In genomic region chr17:63531022-63531965, GRCh38 we compare ENCODE assay signal across 20 cellular contexts. TPM values are rescaled to one million over a fixed set of nuclear protein-coding genes. Genes with fewer than 3 reads are reported as not detected.
DNase-seq lines count a peak whose midpoint lies in the region; ATAC-seq, FAIRE-seq and TF ChIP-seq lines count a peak whose summit lies in the region.
"Had no signal": no experiment of that assay in that cellular context is flagged by ENCODE, and none has a peak within 500 bp of the region (broad histone marks: within the 10 kb centered on the region; RNA-seq: fewer than 3 reads in every experiment).

No MANE protein-coding gene starts in this region.

- no peak overlapping the region for H3K4me2 ChIP-seq in H1 (ENCODE audit: insufficient read depth in 1 of 2, low read depth in 2 of 2, low read length in 2 of 2)

- no peak overlapping the region for H3K14ac ChIP-seq in H1 (ENCODE audit: insufficient read length)

- H4K20me1 ChIP-seq in H1 (replicated peaks in 1 of 2; ENCODE audit: control insufficient read depth in 1 of 2, insufficient read depth in 2 of 2, low read length in 2 of 2), result no peaks in the 10 kb centered on the region

- H2AK5ac ChIP-seq in H1 (ENCODE audit: low read depth, low read length), result no peak overlapping the region

- no peak overlapping the region for H2BK20ac ChIP-seq in H1 (ENCODE audit: low read length)

- no peak overlapping the region for H4K8ac ChIP-seq in H1 (ENCODE audit: extremely low read depth, insufficient read depth, low read length)

- H3K9me3 ChIP-seq in right cardiac atrium (ENCODE audit: control insufficient read depth, low read length) (no peaks in the 10 kb centered on the region), H1 (ENCODE audit: insufficient read depth in 2 of 2, low read depth in 1 of 2, low read length in 1 of 2) (no peaks in the 10 kb centered on the region)
- H3K9me3 ChIP-seq: HAP-1, SJCRH30 had no signal

- TF ChIP-seq RAD21 in H1 (IDR thresholded peaks at IDR 0.05 in 1 of 2, conservative IDR thresholded peaks at IDR 0.05 in 1 of 2; ENCODE audit: low read depth in 2 of 2, low read length in 2 of 2), result no peak

- CTCF ChIA-PET in H1 (lab: Charles Lee; ENCODE audit: partially characterized antibody), result interaction anchor here (0.6 to 3.5 kb wide), 7 partner anchors 12 to 163 kb away, joined by 3 to 16 read pairs (median 5); no protein-coding TSS in a partner anchor

- TF ChIP-seq POLR2A in H1 (IDR thresholded peaks at IDR 0.05; ENCODE audit: control extremely low read depth in 1 of 2, low read depth in 2 of 2, low read length in 2 of 2), result no peak

- no peak overlapping the region for H3K23ac ChIP-seq in H1 (ENCODE audit: insufficient read length)

- no peak for ATAC-seq in right cardiac atrium
- no peak for ATAC-seq in left cardiac atrium
- ATAC-seq: K562 had no signal

- no peak overlapping the region for H3K4ac ChIP-seq in H1 (replicated peaks; ENCODE audit: insufficient read length, low read depth, low read length)

- H3K18ac ChIP-seq in H1 (ENCODE audit: extremely low read depth, low read length), result no peak overlapping the region

- no peak for TF ChIP-seq EP300 in H1 (IDR thresholded peaks at IDR 0.05; ENCODE audit: borderline replicate concordance in 1 of 2, low read depth in 2 of 2, low read length in 2 of 2)

- H3K27me3 ChIP-seq in right cardiac atrium (ENCODE audit: control insufficient read depth, insufficient read depth), result no peaks in the 10 kb centered on the region
- H3K27me3 ChIP-seq in H1 (replicated peaks in 1 of 4; ENCODE audit: control insufficient read depth in 3 of 4, extremely low read depth in 1 of 4, insufficient read depth in 3 of 4, low read length in 3 of 4), result no peaks in the 10 kb centered on the region
- H3K27me3 ChIP-seq: SJCRH30 had no signal

- H2BK5ac ChIP-seq in H1 (ENCODE audit: low read depth, low read length), result no peak overlapping the region

- no peaks in the 10 kb centered on the region for H3K79me1 ChIP-seq in H1 (ENCODE audit: low read depth, low read length)

- POLR2A ChIA-PET in H1 (lab: Charles Lee; ENCODE audit: partially characterized antibody), result interaction anchor here (1.3 to 1.6 kb wide), 2 partner anchors 11 to 15 kb away, joined by 3 to 5 read pairs; no protein-coding TSS in a partner anchor

- no peak overlapping the region for H2BK120ac ChIP-seq in H1 (replicated peaks; ENCODE audit: low read depth, low read length)

- no peaks in the 10 kb centered on the region for H3K23me2 ChIP-seq in H1 (ENCODE audit: low read depth, low read length)

- no peak overlapping the region for H4K5ac ChIP-seq in H1 (ENCODE audit: insufficient read length, low read depth, low read length)

- no peak overlapping the region for H4K91ac ChIP-seq in H1 (replicated peaks; ENCODE audit: insufficient read length, low read length)

- intact Hi-C loops in right cardiac atrium (cut with DNase I), result no loop called here
- intact Hi-C loops in left cardiac atrium (cut with DNase I), result no loop called here

- 89% methylated on average over 10 of the region's 10 CpGs for WGBS in right cardiac atrium
- 89% methylated on average over 10 of the region's 10 CpGs; no CpG with 5 or more reads in 1 of the 2 experiments for WGBS in H1 (ENCODE audit: extremely low coverage in 1 of 2, insufficient coverage in 1 of 2, insufficient read length in 1 of 2, insufficient replicate concordance in 2 of 2, low coverage in 1 of 2, low lambda C conversion rate in 2 of 2, missing lambda C conversion rate in 1 of 2), 2 experiments

- H3K4me3 ChIP-seq in right cardiac atrium (ENCODE audit: low read length) (no peak overlapping the region), H1 (ENCODE audit: extremely low read depth in 1 of 4, insufficient read depth in 2 of 4, low read depth in 3 of 4, low read length in 4 of 4) (no peak overlapping the region)
- H3K4me3 ChIP-seq: HAP-1, K562, SJCRH30 had no signal

- H3K9ac ChIP-seq in H1 (replicated peaks in 1 of 4; ENCODE audit: extremely low read depth in 1 of 4, low read depth in 3 of 4, low read length in 3 of 4), result no peak overlapping the region

- no peak for TF ChIP-seq CTCF in H1 (IDR thresholded peaks at IDR 0.05; ENCODE audit: control extremely low read depth in 1 of 3, insufficient read depth in 1 of 3, low read depth in 1 of 3, low read length in 3 of 3)

- H3K36me3 ChIP-seq in H1 (ENCODE audit: control insufficient read depth in 2 of 4, insufficient read depth in 4 of 4, low read length in 3 of 4), result no peaks in the 10 kb centered on the region
- H3K36me3 ChIP-seq: HAP-1, SJCRH30 had no signal

- H2BK15ac ChIP-seq in H1 (ENCODE audit: low read length), result 0 out of 2 replicates have a peak overlapping the region, but pooled peaks have one; percentile 16

- H3K4me1 ChIP-seq in right cardiac atrium (ENCODE audit: control insufficient read depth, insufficient read depth, low read length), result no peaks in the 10 kb centered on the region
- peaks cover 0 to 4% (median 1%) of the 10 kb centered on the region in 4 experiments; a peak in 3 of 7 replicates for H3K4me1 ChIP-seq in H1 (replicated peaks in 1 of 4; ENCODE audit: control insufficient read depth in 3 of 4, insufficient read depth in 4 of 4, low read length in 3 of 4)
- H3K4me1 ChIP-seq: HAP-1, SJCRH30 had no signal

- DNase-seq in right cardiac atrium (peak in 2 of 3 donors; percentile 18 to 24), left cardiac atrium (no peak), M059J (ENCODE audit: low read depth) (peak; percentile 35), H1 (ENCODE audit: low read depth in 1 of 2, low spot score in 2 of 2) (no peak), NCI-H2107 treated with DMSO at 0.1 percent for 48 hours (lab: John Stamatoyannopoulos, UW; ENCODE audit: unreplicated experiment) (no peak), COLO668 (lab: John Stamatoyannopoulos, UW; ENCODE audit: unreplicated experiment) (no peak)
- no peak for DNase-seq in activated CD4-positive, CD25-positive, alpha-beta regulatory T cell treated with anti-CD3 and anti-CD28 coated beads, Interleukin-2, amount 50 U/mL, for 72 hours
- DNase-seq: COR-L47, NCI-H1694, NCI-H2107, NCI-H226, NCI-H524 treated with DMSO at 0.1 percent for 48 hours, OCI-M1, RPMI8226 had no signal

- H2AFZ ChIP-seq in H1 (ENCODE audit: low read length), result no peak overlapping the region

- H3K27ac ChIP-seq in right cardiac atrium (ENCODE audit: low read length) (no peak overlapping the region), H1 (ENCODE audit: low read depth, low read length) (no peak overlapping the region)
- H3K27ac ChIP-seq: HL-60, SJCRH30 had no signal

- FAIRE-seq in H1 (lab: Jason Lieb, UNC), result no peak
- FAIRE-seq: K562 had no signal

- H3K56ac ChIP-seq in H1 (replicated peaks; ENCODE audit: insufficient read length, low read depth, low read length), result no peak overlapping the region

- no peak overlapping the region for H2BK12ac ChIP-seq in H1 (ENCODE audit: low read depth, low read length)

- H3K79me2 ChIP-seq in H1 (ENCODE audit: control insufficient read depth in 1 of 2, insufficient read depth in 2 of 2, low read length in 2 of 2), result no peaks in the 10 kb centered on the region

TF ChIP-seq in H1, 55 proteins besides CTCF, POLR2A, EP300 and RAD21:
- no peak for TF ChIP-seq TCF12 (IDR thresholded peaks at IDR 0.05; ENCODE audit: low read depth, low read length)
- no peak for TF ChIP-seq PHF8 (conservative IDR thresholded peaks at IDR 0.05; ENCODE audit: low read depth, low read length)
- TF ChIP-seq CREB1 (IDR thresholded peaks at IDR 0.05), result no peak
- TF ChIP-seq SIN3A (conservative IDR thresholded peaks at IDR 0.05 in 1 of 2, IDR thresholded peaks at IDR 0.05 in 1 of 2; ENCODE audit: low read depth in 1 of 2, low read length in 2 of 2), result no peak

RNA-seq across cellular contexts. Expression of gene KCNH6, which starts 8.1 kb away (rescaled TPM):
- total RNA-seq in right cardiac atrium (not detected), left cardiac atrium (not detected)
- polyA plus RNA-seq in right cardiac atrium (not detected), H1 (2011; rRNA removed) (3.6 and 5.0 TPM in 2 replicates)
- total RNA-seq in M059J (2014; rRNA removed; shearing (Covaris generic)), result not detected in 2 replicates
- 1.8 TPM in 2 replicates for total RNA-seq in H1 (2021; fragmentation: NEBNext Ultra II Directional; extraction: Animal tissue kit (Norgen Biotek cat#: 25700))
- polyA plus RNA-seq in H1 (2011; cell fraction: cytosol; rRNA removed), result 2.7 TPM
- polyA plus RNA-seq in H1 (2011; cell fraction: nucleus; rRNA removed), result 4.9 TPM
- 0.84 to 1.8 TPM (median 1.4 TPM) in 4 replicates for polyA plus RNA-seq in H1 (2012, experiment 1 of 2)
- polyA plus RNA-seq in H1 (2012, experiment 2 of 2), result 0.75 TPM
- 2.0 TPM for polyA plus RNA-seq in H1 (2013, experiment 1 of 2)
- polyA plus RNA-seq in H1 (2013, experiment 2 of 2), result 2.1 TPM
- 2.8 TPM in 2 replicates for polyA minus RNA-seq in H1 (2011; rRNA and poly(A)+ RNA removed)
- 0.95 TPM for polyA minus RNA-seq in H1 (2011; cell fraction: cytosol; rRNA and poly(A)+ RNA removed)
- 2.8 TPM for polyA minus RNA-seq in H1 (2011; cell fraction: nucleus; rRNA and poly(A)+ RNA removed)
- total RNA-seq: A673, K562, SJCRH30 had no signal
- polyA plus RNA-seq: CD14-positive monocyte, K562 had no signal

RNA-seq across cellular contexts. Expression of gene DCAF7, which starts 19.0 kb away (rescaled TPM):
- total RNA-seq in right cardiac atrium, result 10 to 100 TPM; 45.0 to 57.3 (median 50.4) TPM
- 15.1 TPM for polyA plus RNA-seq in right cardiac atrium
- 10 to 100 TPM; 43.5 to 49.5 TPM for total RNA-seq in left cardiac atrium
- total RNA-seq in M059J (2014; rRNA removed; shearing (Covaris generic)), result 34.8 and 52.9 TPM in 2 replicates
- total RNA-seq in H1 (2021; fragmentation: NEBNext Ultra II Directional; extraction: Animal tissue kit (Norgen Biotek cat#: 25700)), result 87.3 and 94.1 TPM in 2 replicates
- polyA plus RNA-seq in H1 (2011; rRNA removed), result 74.9 and 97.4 TPM in 2 replicates
- polyA plus RNA-seq in H1 (2011; cell fraction: cytosol; rRNA removed), result 57.6 TPM
- 71.4 TPM for polyA plus RNA-seq in H1 (2011; cell fraction: nucleus; rRNA removed)
- 63.0 to 69.1 TPM (median 65.1 TPM) in 4 replicates for polyA plus RNA-seq in H1 (2012, experiment 1 of 2)
- 54.6 TPM for polyA plus RNA-seq in H1 (2012, experiment 2 of 2)
- 41.2 TPM for polyA plus RNA-seq in H1 (2013, experiment 1 of 2)
- polyA plus RNA-seq in H1 (2013, experiment 2 of 2), result 41.8 TPM
- polyA minus RNA-seq in H1 (2011; rRNA and poly(A)+ RNA removed), result 139 and 144 TPM in 2 replicates
- polyA minus RNA-seq in H1 (2011; cell fraction: cytosol; rRNA and poly(A)+ RNA removed), result 51.2 TPM
- 36.5 TPM for polyA minus RNA-seq in H1 (2011; cell fraction: nucleus; rRNA and poly(A)+ RNA removed)

RNA-seq across cellular contexts. Expression of gene ACE, which starts 54.4 kb away (rescaled TPM):
- total RNA-seq in right cardiac atrium (10 to 100 TPM in 1 of 4 donors, 1 to 10 TPM in 3; 4.0 to 10.1 (median 6.7) TPM), left cardiac atrium (1 to 10 TPM; 4.3 to 7.0 TPM)
- polyA plus RNA-seq in right cardiac atrium (5.1 TPM), H1 (2011; rRNA removed) (2.5 and 4.0 TPM in 2 replicates)
- 1.3 and 2.1 TPM in 2 replicates for total RNA-seq in M059J (2014; rRNA removed; shearing (Covaris generic))
- 4.5 and 5.5 TPM in 2 replicates for total RNA-seq in H1 (2021; fragmentation: NEBNext Ultra II Directional; extraction: Animal tissue kit (Norgen Biotek cat#: 25700))
- 2.7 TPM for polyA plus RNA-seq in H1 (2011; cell fraction: cytosol; rRNA removed)
- 10.0 TPM for polyA plus RNA-seq in H1 (2011; cell fraction: nucleus; rRNA removed)
- 2.8 to 4.2 TPM (median 3.3 TPM) in 4 replicates for polyA plus RNA-seq in H1 (2012, experiment 1 of 2)
- 2.2 TPM for polyA plus RNA-seq in H1 (2012, experiment 2 of 2)
- polyA plus RNA-seq in H1 (2013, experiment 1 of 2), result 2.7 TPM
- 2.0 TPM for polyA plus RNA-seq in H1 (2013, experiment 2 of 2)
- polyA minus RNA-seq in H1 (2011; rRNA and poly(A)+ RNA removed), result 3.3 and 3.4 TPM in 2 replicates
- polyA minus RNA-seq in H1 (2011; cell fraction: cytosol; rRNA and poly(A)+ RNA removed), result 3.1 TPM
- 10.1 TPM for polyA minus RNA-seq in H1 (2011; cell fraction: nucleus; rRNA and poly(A)+ RNA removed)
- polyA plus RNA-seq: CD14-positive monocyte had no signal

Comparison
In these comparisons a context has a peak if more than half of its experiments do, and no peak if none do; other contexts are left out.
1. DNase-seq: peak in right cardiac atrium (2 of 3) and M059J (single experiment); none in left cardiac atrium (single experiment), H1 (0 of 2), activated CD4-positive, CD25-positive, alpha-beta regulatory T cell treated with anti-CD3 and anti-CD28 coated beads, Interleukin-2, amount 50 U/mL, for 72 hours (single experiment), NCI-H2107 treated with DMSO at 0.1 percent for 48 hours (single experiment) and COLO668 (single experiment).